ENCODE assay signal across 11 cellular contexts in the genomic region with DNA sequence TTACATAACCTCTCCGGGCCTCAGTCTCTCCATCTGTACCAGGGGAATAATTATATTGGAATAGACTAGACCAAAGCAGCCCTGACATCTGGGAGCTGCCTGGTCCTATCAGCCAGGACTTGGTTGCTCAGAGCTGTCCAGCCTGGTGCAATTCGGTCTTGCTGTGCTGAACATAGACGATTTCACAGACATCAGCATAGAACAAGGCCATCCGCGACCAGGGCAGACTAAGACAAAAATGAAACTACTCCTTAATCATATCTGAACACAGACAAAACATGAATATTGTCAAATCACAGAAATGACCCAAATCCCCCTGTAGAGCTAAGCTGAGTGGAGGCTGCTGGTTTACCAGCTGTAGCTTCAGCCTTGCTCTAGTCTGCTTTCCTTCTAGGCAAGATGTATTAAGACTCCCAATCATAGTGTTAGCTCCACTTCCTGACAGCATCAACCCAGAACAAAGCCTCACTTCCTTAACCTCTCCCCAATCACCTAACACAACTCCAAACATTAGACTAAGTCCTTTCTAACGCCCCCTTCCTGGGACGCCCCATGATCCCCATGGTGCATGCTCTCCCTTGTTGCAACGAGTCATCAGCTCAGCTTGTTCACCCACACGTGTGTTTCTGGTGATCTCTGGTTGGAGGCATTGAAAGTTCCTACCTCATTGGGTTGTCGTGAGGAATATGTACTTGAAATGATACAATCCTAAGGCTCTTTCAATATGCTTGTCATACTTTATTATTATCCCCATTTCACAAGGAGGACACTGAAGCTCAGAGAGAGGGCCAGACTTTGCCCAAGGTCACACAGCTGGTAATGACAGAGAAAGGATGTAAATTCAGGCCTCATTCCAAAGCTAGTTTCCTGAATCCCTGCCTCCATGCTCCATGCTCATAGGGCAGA. TPM values are rescaled to one million over a fixed set of nuclear protein-coding genes. Genes with fewer than 3 reads are reported as not detected.
DNase-seq lines count a peak whose midpoint lies in the region; ATAC-seq and TF ChIP-seq lines count a peak whose summit lies in the region.
"Had no signal": no experiment of that assay in that cellular context is flagged by ENCODE, and none has a peak within 500 bp of the region (broad histone marks: within the 10 kb centered on the region; RNA-seq: fewer than 3 reads in every experiment).

No MANE protein-coding gene starts in this region.

- 43 to 64% (median 52%) methylated on average over 10 of the region's 10 CpGs for WGBS in adrenal gland, 4 donors
- WGBS in thyroid gland, 2 donors: 83 to 89% methylated on average over 10 of the region's 10 CpGs

- no peaks in the 10 kb centered on the region for H3K9me3 Mint-ChIP-seq in CD8-positive, alpha-beta T cell
- no peaks in the 10 kb centered on the region for H3K9me3 Mint-ChIP-seq in natural killer cell

- CTCF ChIA-PET in CD8-positive, alpha-beta T cell (lab: Charles Lee): interaction anchor here (0.7 to 7.9 kb wide), 5 partner anchors 7 to 176 kb away, joined by 3 to 88 read pairs (median 3); no protein-coding TSS in a partner anchor

- TF ChIP-seq CTCF in CD8-positive, alpha-beta T cell (IDR thresholded peaks at IDR 0.05): no peak
- TF ChIP-seq CTCF in adrenal gland (IDR thresholded peaks at IDR 0.05) (no peak), natural killer cell (IDR thresholded peaks at IDR 0.05) (no peak), thyroid gland (IDR thresholded peaks at IDR 0.05) (no peak)

- H3K36me3 ChIP-seq in CD8-positive, alpha-beta T cell (ENCODE audit: insufficient read depth, low read length): no peaks in the 10 kb centered on the region
- H3K36me3 ChIP-seq in adrenal gland (replicated peaks in 1 of 2) (no peaks in the 10 kb centered on the region), thyroid gland (no peaks in the 10 kb centered on the region)

- H3K27ac ChIP-seq in CD8-positive, alpha-beta T cell (ENCODE audit: low read depth, low read length): no peak overlapping the region
- H3K27ac ChIP-seq in adrenal gland (peak overlapping the region; percentile 55 to 90 (median 87)), thyroid gland (no peak overlapping the region)

- no peaks in the 10 kb centered on the region for H3K27me3 Mint-ChIP-seq in CD8-positive, alpha-beta T cell (ENCODE audit: low read depth)
- no peaks in the 10 kb centered on the region for H3K27me3 Mint-ChIP-seq in natural killer cell (ENCODE audit: low read depth in 2 of 2)

- no peak overlapping the region for H3K4me3 ChIP-seq in CD8-positive, alpha-beta T cell (ENCODE audit: low read depth, low read length)
- H3K4me3 ChIP-seq in adrenal gland (no peak overlapping the region), thyroid gland (replicated peaks in 1 of 3) (no peak overlapping the region)
- H3K4me3 ChIP-seq: mucosa of descending colon had no signal

- H3K4me1 Mint-ChIP-seq in CD8-positive, alpha-beta T cell (ENCODE audit: low read depth): peaks cover 71% of the 10 kb centered on the region
- peaks cover 45 to 90% of the 10 kb centered on the region in 2 donors for H3K4me1 Mint-ChIP-seq in natural killer cell

- peaks cover 69% of the 10 kb centered on the region for H3K4me1 ChIP-seq in CD8-positive, alpha-beta T cell (ENCODE audit: insufficient read depth, low read length)
- H3K4me1 ChIP-seq in adrenal gland (replicated peaks in 1 of 2) (peaks cover 38 to 57% of the 10 kb centered on the region in 2 donors), thyroid gland (peaks cover 14 to 18% of the 10 kb centered on the region in 2 donors)

- peak overlapping the region; percentile 6 for H3K4me3 Mint-ChIP-seq in CD8-positive, alpha-beta T cell
- H3K4me3 Mint-ChIP-seq in natural killer cell: peak overlapping the region; percentile 6

- no peaks in the 10 kb centered on the region for H3K9me3 ChIP-seq in CD8-positive, alpha-beta T cell (ENCODE audit: low read length)
- H3K9me3 ChIP-seq in adrenal gland (replicated peaks in 1 of 3) (no peaks in the 10 kb centered on the region), thyroid gland (no peaks in the 10 kb centered on the region)
- H3K9me3 ChIP-seq: mucosa of descending colon had no signal

- intact Hi-C loops in CD8-positive, alpha-beta T cell (cut with DNase I, micrococcal nuclease): loop anchor here (5.0 to 10.0 kb wide), 2 partner anchors 315 to 468 kb away; a partner anchor contains a TSS
- intact Hi-C loops in adrenal gland (cut with DNase I) (loop anchor here in 1 of 2 donors (10.0 kb wide), 1 partner anchor 168 kb away; no protein-coding TSS in a partner anchor), natural killer cell (cut with micrococcal nuclease) (no loop called here), thyroid gland (cut with DNase I) (loop anchor here (5.0 kb wide), 1 partner anchor 70 kb away; a partner anchor contains a TSS)

- POLR2A ChIA-PET in CD8-positive, alpha-beta T cell (lab: Charles Lee): interaction anchor here (0.9 kb wide), 1 partner anchor 99 kb away, joined by 3 read pairs; a partner anchor contains a TSS

- no peaks in the 10 kb centered on the region for H3K27me3 ChIP-seq in CD8-positive, alpha-beta T cell (ENCODE audit: insufficient read depth, low read length)
- H3K27me3 ChIP-seq in adrenal gland (no peaks in the 10 kb centered on the region), thyroid gland (no peaks in the 10 kb centered on the region)

- no peaks in the 10 kb centered on the region for H3K36me3 Mint-ChIP-seq in CD8-positive, alpha-beta T cell
- no peaks in the 10 kb centered on the region for H3K36me3 Mint-ChIP-seq in natural killer cell

- DNase-seq in CD8-positive, alpha-beta T cell: no peak
- DNase-seq in LHCN-M2 (ENCODE audit: low read depth) (peak; percentile 56), adrenal gland (peak in 5 of 7 donors; percentile 41 to 73 (median 61)), natural killer cell (no peak), anterior cingulate cortex (lab: John Stamatoyannopoulos, UW) (no peak), thyroid gland (no peak), NCI-H774 (lab: John Stamatoyannopoulos, UW) (no peak)
- DNase-seq: SHP77 treated with DMSO at 0.1 percent for 48 hours, substantia nigra had no signal

- TF ChIP-seq POLR2A in adrenal gland (IDR thresholded peaks at IDR 0.05) (peak in 1 of 2 donors; percentile 24), thyroid gland (IDR thresholded peaks at IDR 0.05) (no peak)

- ATAC-seq in CD8-positive, alpha-beta T cell: no peak
- ATAC-seq in natural killer cell: no peak
- ATAC-seq in GM18873 (IDR thresholded peaks at IDR 0.05; ENCODE audit: low FRiP score, unreplicated experiment): no peak
- ATAC-seq: mucosa of descending colon had no signal

- peak overlapping the region; percentile 65 for H3K27ac Mint-ChIP-seq in CD8-positive, alpha-beta T cell
- peak overlapping the region; percentile 33 to 68 for H3K27ac Mint-ChIP-seq in natural killer cell

RNA-seq across cellular contexts. Expression of a gene that starts 3.5 kb away (rescaled TPM):
- 10 to 100 TPM; 43.2 to 45.1 TPM for total RNA-seq in CD8-positive, alpha-beta T cell
- total RNA-seq in LHCN-M2 (2014; rRNA removed) (0.63 and 1.0 TPM in 2 replicates), adrenal gland (100 to 1,000 TPM in 3 of 8 donors, 10 to 100 TPM in 5; 72.0 to 148 (median 91.2) TPM), natural killer cell (10 to 100 TPM; 39.4 to 52.1 (median 49.9) TPM), thyroid gland (10 to 100 TPM; 33.2 to 50.9 (median 41.0) TPM)
- 1.2 TPM for polyA plus RNA-seq in LHCN-M2 (2012)
- polyA plus RNA-seq in adrenal gland: 10 to 100 TPM; 54.8 to 56.7 (median 56.7) TPM

Comparison
In these comparisons a context has a peak if more than half of its experiments do, and no peak if none do; other contexts are left out.
1. DNase-seq: peak in LHCN-M2 (single experiment) and adrenal gland (5 of 7); none in CD8-positive, alpha-beta T cell (0 of 7), natural killer cell (single experiment), anterior cingulate cortex (0 of 58), thyroid gland (0 of 2) and NCI-H774 (single experiment).
2. H3K27ac ChIP-seq: peak in adrenal gland (5 of 5); none in CD8-positive, alpha-beta T cell (single experiment) and thyroid gland (0 of 3).
3. RNA of a gene that starts 3.5 kb away (total RNA-seq): 72.0 to 148 TPM in adrenal gland, 39.4 to 52.1 TPM in natural killer cell, 33.2 to 50.9 TPM in thyroid gland and 43.2 to 45.1 TPM in CD8-positive, alpha-beta T cell; 0.63 to 1.0 TPM in LHCN-M2; every median in the first group is over 10 times any median in the second.